19 cellular contexts compared by ENCODE assay signal in genomic region chr13:49326222-49326917, GRCh38.
"Had no signal": no experiment of that assay in that cellular context is flagged by ENCODE, and none has a peak within 500 bp of the region (broad histone marks: within the 10 kb centered on the region; RNA-seq: fewer than 3 reads in every experiment).

No MANE protein-coding gene starts in this region.

- DNase-seq: activated effector memory CD4-positive, alpha-beta T cell treated with anti-CD3 and anti-CD28 coated beads, Interleukin-2, amount 50 U/mL, for 16 hours; activated naive CD4-positive, alpha-beta T cell treated with anti-CD3 and anti-CD28 coated beads, Interleukin-2, amount 50 U/mL, for 16 hours; activated T-cell treated with anti-CD3 and anti-CD28 coated beads, Interleukin-2, amount 50 U/mL, for 72 hours; effector memory CD4-positive, alpha-beta T cell; foreskin fibroblast; glutamatergic neuron; hypothalamus; islet precursor cell; natural killer cell; stimulated activated CD4-positive, alpha-beta T cell treated with anti-CD3 and anti-CD28 coated beads, Interleukin-2, amount 100 ng/mL, for 24 hours had no signal

- H3K4me1 Mint-ChIP-seq: natural killer cell had no signal

- FAIRE-seq: astrocyte, endothelial cell of umbilical vein had no signal

- ATAC-seq: activated CD4-positive, CD25-positive, alpha-beta regulatory T cell treated with anti-CD3 and anti-CD28 coated beads, Interleukin-2, amount 50 U/mL, for 24 hours; activated T-cell treated with anti-CD3 and anti-CD28 coated beads, Interleukin-2, amount 50 U/mL, for 72 hours; natural killer cell had no signal

- H3K27me3 Mint-ChIP-seq: dendritic cell treated with granulocyte-macrophage colony-stimulating factor and Interleukin-4, amounts not matched to agents 40 ng/mL and 50 ng/mL, for 4 days; stimulated activated naive CD8-positive, alpha-beta T cell treated with anti-CD3 and anti-CD28 coated beads, Interleukin-15, Interleukin-2, amounts not matched to agents 100 ng/mL and 50 ng/mL, for 24 hours had no signal

- H3K27ac ChIP-seq: breast epithelium, SJSA1, suprapubic skin had no signal

- H3K4me3 ChIP-seq: breast epithelium, SJSA1, suprapubic skin had no signal

- H3K9me3 ChIP-seq: breast epithelium, SJSA1, suprapubic skin had no signal

- H3K27ac Mint-ChIP-seq: activated T-cell treated with anti-CD3 and anti-CD28 coated beads, Interleukin-2, amount 50 U/mL, for 72 hours; dendritic cell treated with granulocyte-macrophage colony-stimulating factor and Interleukin-4, amounts not matched to agents 40 ng/mL and 50 ng/mL, for 4 days; natural killer cell; stimulated activated naive CD8-positive, alpha-beta T cell treated with anti-CD3 and anti-CD28 coated beads, Interleukin-15, Interleukin-2, amounts not matched to agents 100 ng/mL and 50 ng/mL, for 24 hours; T-helper 1 cell treated with Interleukin-12 subunit alpha and Interleukin-12 subunit beta and Interleukin-4 antibody, amounts not matched to agents 30 μg/mL and 1 μg/mL, for 36 hours had no signal

- H3K36me3 Mint-ChIP-seq: natural killer cell had no signal

- H3K9me3 Mint-ChIP-seq: activated T-cell treated with anti-CD3 and anti-CD28 coated beads, Interleukin-2, amount 50 U/mL, for 72 hours; dendritic cell treated with granulocyte-macrophage colony-stimulating factor and Interleukin-4, amounts not matched to agents 40 ng/mL and 50 ng/mL, for 4 days; natural killer cell; stimulated activated naive CD8-positive, alpha-beta T cell treated with anti-CD3 and anti-CD28 coated beads, Interleukin-15, Interleukin-2, amounts not matched to agents 100 ng/mL and 50 ng/mL, for 24 hours; T-helper 1 cell treated with Interleukin-12 subunit alpha and Interleukin-12 subunit beta and Interleukin-4 antibody, amounts not matched to agents 30 μg/mL and 1 μg/mL, for 36 hours had no signal

- H3K4me1 ChIP-seq: breast epithelium, suprapubic skin had no signal

- H3K36me3 ChIP-seq: breast epithelium, SJSA1 had no signal

- H3K4me3 Mint-ChIP-seq: activated T-cell treated with anti-CD3 and anti-CD28 coated beads, Interleukin-2, amount 50 U/mL, for 72 hours; dendritic cell treated with granulocyte-macrophage colony-stimulating factor and Interleukin-4, amounts not matched to agents 40 ng/mL and 50 ng/mL, for 4 days; natural killer cell; stimulated activated naive CD8-positive, alpha-beta T cell treated with anti-CD3 and anti-CD28 coated beads, Interleukin-15, Interleukin-2, amounts not matched to agents 100 ng/mL and 50 ng/mL, for 24 hours; T-helper 1 cell treated with Interleukin-12 subunit alpha and Interleukin-12 subunit beta and Interleukin-4 antibody, amounts not matched to agents 30 μg/mL and 1 μg/mL, for 36 hours had no signal

- H3K27me3 ChIP-seq: breast epithelium, SJSA1, suprapubic skin had no signal
